Comparison of ENCODE assay signal across 9 cellular contexts in the genomic region with DNA sequence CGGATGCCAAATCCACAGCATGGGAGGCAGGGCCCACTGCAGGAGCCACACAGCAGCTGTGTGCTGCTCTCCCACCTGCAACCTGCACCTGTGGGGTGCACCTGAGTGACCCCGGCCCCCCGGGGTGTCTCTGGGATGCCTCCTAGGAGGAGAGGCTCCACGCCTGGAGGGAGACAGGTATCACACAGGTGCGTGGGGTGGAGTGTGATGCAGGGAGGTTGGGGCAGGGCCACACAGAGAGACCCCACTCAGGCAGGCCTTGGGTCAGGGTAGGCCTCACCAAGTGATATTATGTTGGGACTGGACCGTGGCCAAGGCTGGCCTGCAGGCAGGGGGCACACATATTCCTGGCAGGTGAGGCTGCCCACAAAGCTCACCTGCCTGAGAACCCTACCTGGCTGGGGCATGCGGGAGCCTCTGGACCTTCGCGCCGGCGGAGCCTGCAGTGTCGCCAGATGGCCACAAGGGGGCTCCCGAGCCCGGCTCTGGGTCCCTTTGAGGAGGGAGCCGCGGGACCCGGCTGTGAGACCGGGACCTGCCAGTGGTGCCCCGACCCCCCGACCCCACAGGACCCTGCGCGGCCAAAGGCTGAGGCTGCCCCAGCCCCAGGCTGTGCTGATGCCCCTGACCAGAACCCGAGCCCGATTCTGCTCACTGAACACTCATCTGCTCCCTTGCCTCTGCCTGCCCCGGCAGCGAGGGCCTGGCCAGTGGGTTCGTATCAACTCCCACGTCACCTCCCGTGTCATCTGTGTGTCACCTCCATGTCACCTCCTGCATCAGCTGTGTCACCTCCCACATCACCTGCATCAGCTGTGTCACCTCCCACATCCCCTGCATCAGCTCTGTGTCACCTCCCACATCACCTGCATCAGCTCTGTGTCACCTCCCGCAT. TPM values are rescaled to one million over a fixed set of nuclear protein-coding genes. Genes with fewer than 3 reads are reported as not detected.
DNase-seq lines count a peak whose midpoint lies in the region; ATAC-seq lines count a peak whose summit lies in the region.
"Had no signal": no experiment of that assay in that cellular context is flagged by ENCODE, and none has a peak within 500 bp of the region (broad histone marks: within the 10 kb centered on the region; RNA-seq: fewer than 3 reads in every experiment).

No MANE protein-coding gene starts in this region.

- no peak overlapping the region for H3K4me3 ChIP-seq in MG63
- H3K4me3 ChIP-seq: SK-N-MC had no signal

- no peaks in the 10 kb centered on the region for H3K36me3 ChIP-seq in MG63

- DNase-seq in ELR (ENCODE audit: low read depth) (peak; percentile 46), MG63 (peak; percentile 19), ecto neural progenitor cell (ENCODE audit: low spot score) (peak; percentile 77), mucosa of gallbladder (ENCODE audit: low spot score) (peak; percentile 44), DMS114 treated with DMSO at 0.1 percent for 48 hours (lab: John Stamatoyannopoulos, UW; ENCODE audit: unreplicated experiment) (no peak)
- DNase-seq in activated CD4-positive, alpha-beta T cell treated with anti-CD3 and anti-CD28 coated beads, Interleukin-2, amount 50 U/mL, for 48 hours, result peak; percentile 75 to 80
- DNase-seq in stimulated activated naive CD4-positive, alpha-beta T cell (lab: John Stamatoyannopoulos, UW), result peak; percentile 17 to 74 (median 58)

- H3K27me3 ChIP-seq in MG63, result no peaks in the 10 kb centered on the region

- no peaks in the 10 kb centered on the region; the same call in 1 of the 2 replicates for H3K9me3 ChIP-seq in MG63

- no peak for ATAC-seq in HG02623 (IDR thresholded peaks at IDR 0.05; ENCODE audit: unreplicated experiment)

RNA-seq across cellular contexts. Expression of a gene that starts 11.4 kb away (rescaled TPM):
- total RNA-seq in MG63 (2014; rRNA removed; shearing (Covaris generic); ENCODE audit: low replicate concordance), result 7.1 and 17.0 TPM in 2 replicates
- total RNA-seq in mucosa of gallbladder, result 3.7 TPM

RNA-seq across cellular contexts. Expression of a gene that starts 46.8 kb away (rescaled TPM):
- total RNA-seq in MG63 (2014; rRNA removed; shearing (Covaris generic); ENCODE audit: low replicate concordance), result 29.3 and 58.1 TPM in 2 replicates
- 10.8 TPM for total RNA-seq in mucosa of gallbladder

RNA-seq across cellular contexts. Expression of a gene that starts 51.1 kb away (rescaled TPM):
- 17.3 TPM in 1 of 2 replicates, not detected in the other for total RNA-seq in MG63 (2014; rRNA removed; shearing (Covaris generic); ENCODE audit: low replicate concordance)
- 35.7 TPM for total RNA-seq in mucosa of gallbladder
